Comparison of ENCODE assay signal across 16 cellular contexts in genomic region chr2:134142903-134143302, GRCh38.
DNase-seq lines count a peak whose midpoint lies in the region; ATAC-seq, FAIRE-seq and TF ChIP-seq lines count a peak whose summit lies in the region.
"Had no signal": no experiment of that assay in that cellular context is flagged by ENCODE, and none has a peak within 500 bp of the region (broad histone marks: within the 10 kb centered on the region; RNA-seq: fewer than 3 reads in every experiment).

No MANE protein-coding gene starts in this region.

- TF ChIP-seq POLR2A in K562 (conservative IDR thresholded peaks at IDR 0.05) = no peak

- POLR2A ChIA-PET in CD4-positive, alpha-beta T cell (lab: Charles Lee) = no interaction called here
- POLR2A ChIA-PET in K562 (lab: Yijun Ruan, JAX) = interaction anchor here (1.0 kb wide), 1 partner anchor 12 kb away, joined by 3 read pairs; no protein-coding TSS in a partner anchor

- H3K4me3 Mint-ChIP-seq in CD4-positive, alpha-beta T cell = no peak overlapping the region
- H3K4me3 Mint-ChIP-seq: activated CD4-positive, alpha-beta T cell treated with anti-CD3 and anti-CD28 coated beads for 36 hours had no signal

- H2AFZ ChIP-seq in K562 (ENCODE audit: low read depth, low read length) = no peak overlapping the region

- H3K4me2 ChIP-seq in K562 (ENCODE audit: insufficient read depth, low read length) = no peak overlapping the region

- H4K20me1 ChIP-seq in K562 (replicated peaks; ENCODE audit: control insufficient read depth, insufficient read depth, low read length) = no peaks in the 10 kb centered on the region

- no peak for TF ChIP-seq EP300 in K562 (IDR thresholded peaks at IDR 0.05; ENCODE audit: low read length)

- no peaks in the 10 kb centered on the region for H3K27me3 ChIP-seq in CD4-positive, alpha-beta T cell (ENCODE audit: control insufficient read depth, insufficient read depth, low read length)
- no peaks in the 10 kb centered on the region for H3K27me3 ChIP-seq in K562 (ENCODE audit: control insufficient read depth in 2 of 2, insufficient read depth in 2 of 2, low read length in 2 of 2)
- H3K27me3 ChIP-seq: neutrophil had no signal

- H3K36me3 ChIP-seq in K562 (ENCODE audit: control insufficient read depth, insufficient read depth, low read length) = no peaks in the 10 kb centered on the region
- H3K36me3 ChIP-seq: neutrophil had no signal

- in situ Hi-C loops in K562 (cut with MboI) = no loop called here

- H3K9me1 ChIP-seq in K562 (ENCODE audit: control insufficient read depth, insufficient read depth, low read length) = no peaks in the 10 kb centered on the region

- intact Hi-C loops in CD4-positive, alpha-beta T cell (cut with DNase I, micrococcal nuclease) = no loop called here
- intact Hi-C loops in K562 (cut with micrococcal nuclease) = no loop called here

- no peak for TF ChIP-seq CTCF in CD4-positive, alpha-beta T cell (IDR thresholded peaks at IDR 0.05)
- no peak for TF ChIP-seq CTCF in K562 (IDR thresholded peaks at IDR 0.05 in 2 of 3, conservative IDR thresholded peaks at IDR 0.05 in 1 of 3; ENCODE audit: insufficient read depth in 2 of 3, low read depth in 1 of 3, low read length in 3 of 3)

- no peak overlapping the region for H3K4me3 ChIP-seq in K562

- DNase-seq in CD4-positive, alpha-beta T cell = no peak
- peak; percentile 62 for DNase-seq in HTR-8/SVneo (ENCODE audit: insufficient read length, low spot score)
- DNase-seq in K562 (ENCODE audit: extremely low read depth in 1 of 4, low spot score in 3 of 4) = no peak
- DNase-seq in kidney glomerular epithelial cell (lab: John Stamatoyannopoulos, UW) = peak; percentile 10
- no peak for DNase-seq in NCI-H345 (lab: John Stamatoyannopoulos, UW)
- no peak for DNase-seq in activated CD4-positive, alpha-beta T cell treated with anti-CD3 and anti-CD28 coated beads for 48 hours
- DNase-seq: activated CD4-positive, alpha-beta T cell treated with anti-CD3 and anti-CD28 coated beads for 36 hours; activated gamma-delta T cell; cerebellar nuclear complex; COR-L47; foreskin melanocyte; MV-4-11; SIG-M5 had no signal

- H3K27ac ChIP-seq in CD4-positive, alpha-beta T cell (ENCODE audit: low read depth, low read length) = no peak overlapping the region
- no peak overlapping the region for H3K27ac ChIP-seq in K562 (ENCODE audit: extremely low read depth, low read depth, low read length)
- H3K27ac ChIP-seq: neutrophil had no signal

- BruUV-seq in K562 (replicated peaks; lab: Mats Ljungman, UMichigan) = no TSS peak

- H3K36me3 Mint-ChIP-seq in CD4-positive, alpha-beta T cell (ENCODE audit: low read depth) = peaks cover 15% of the 10 kb centered on the region

- no peaks in the 10 kb centered on the region for H3K9me3 Mint-ChIP-seq in CD4-positive, alpha-beta T cell

- no peaks in the 10 kb centered on the region for H3K79me2 ChIP-seq in K562 (ENCODE audit: control insufficient read depth, insufficient read depth, low read length)

- peaks cover 93% of the 10 kb centered on the region for H3K4me1 Mint-ChIP-seq in CD4-positive, alpha-beta T cell (ENCODE audit: low read depth)

- CTCF ChIA-PET in CD4-positive, alpha-beta T cell (lab: Charles Lee) = interaction anchor here (0.7 kb wide), 1 partner anchor 64 kb away, joined by 3 read pairs; no protein-coding TSS in a partner anchor
- CTCF ChIA-PET in K562 (lab: Yijun Ruan, JAX; ENCODE audit: low intra/inter-chr PET ratio) = no interaction called here

- no peak for TF ChIP-seq RAD21 in K562 (CRISPR knock-in tag; conservative IDR thresholded peaks at IDR 0.05 in 1 of 2, IDR thresholded peaks at IDR 0.05 in 1 of 2)

- WGBS in K562 (ENCODE audit: insufficient coverage, low coverage, missing lambda C conversion rate) = 33% methylated on average over 5 of the region's 5 CpGs

- no peaks in the 10 kb centered on the region for H3K4me1 ChIP-seq in K562 (replicated peaks in 1 of 2; ENCODE audit: control insufficient read depth in 2 of 2, insufficient read depth in 2 of 2, low read length in 2 of 2)

- H3K27me3 Mint-ChIP-seq in CD4-positive, alpha-beta T cell = no peaks in the 10 kb centered on the region
- H3K27me3 Mint-ChIP-seq: activated CD4-positive, alpha-beta T cell treated with anti-CD3 and anti-CD28 coated beads for 36 hours had no signal

- FAIRE-seq in HTR-8/SVneo (lab: Jason Lieb, UNC) = no peak
- FAIRE-seq in K562 (lab: Jason Lieb, UNC) = no peak

- no peak for ATAC-seq in CD4-positive, alpha-beta T cell (ENCODE audit: poor library complexity)
- ATAC-seq in K562 = 0 out of 3 replicates have a peak, but pooled peaks have one; percentile 24
- ATAC-seq in GM19455 (IDR thresholded peaks at IDR 0.05; ENCODE audit: unreplicated experiment) = no peak
- no peak for ATAC-seq in HG03097 (IDR thresholded peaks at IDR 0.05; ENCODE audit: low FRiP score, unreplicated experiment)

- no peak overlapping the region for H3K9ac ChIP-seq in K562 (ENCODE audit: insufficient read depth in 1 of 2, low read depth in 2 of 2, low read length in 2 of 2)

- peak overlapping the region; percentile 56 for H3K27ac Mint-ChIP-seq in CD4-positive, alpha-beta T cell

- no peaks in the 10 kb centered on the region for H3K9me3 ChIP-seq in CD4-positive, alpha-beta T cell (ENCODE audit: control insufficient read depth, low read length)
- H3K9me3 ChIP-seq in K562 (replicated peaks; ENCODE audit: control insufficient read depth, insufficient read depth, low read depth, low read length) = no peaks in the 10 kb centered on the region
- H3K9me3 ChIP-seq: neutrophil had no signal

TF ChIP-seq in K562, 482 proteins besides CTCF, POLR2A, EP300 and RAD21:
- TF ChIP-seq ARID1B (IDR thresholded peaks at IDR 0.05) = 0 out of 2 replicates have a peak, but pooled peaks have one; percentile 13
- TF ChIP-seq JUN (IDR thresholded peaks at IDR 0.05; ENCODE audit: borderline replicate concordance, low read depth, low read length) = 0 out of 2 replicates have a peak, but pooled peaks have one; percentile 44
- no peak for TF ChIP-seq JUN (CRISPR knock-in tag; IDR thresholded peaks at IDR 0.05; ENCODE audit: borderline replicate concordance)
- TF ChIP-seq ZMIZ1 (IDR thresholded peaks at IDR 0.05; ENCODE audit: low read depth in 2 of 2, low read length in 2 of 2) = no peak
- TF ChIP-seq ATF3 (IDR thresholded peaks at IDR 0.05) = peak; percentile 40; the same call in 1 of the 2 replicates
- no peak for TF ChIP-seq ATF3 (CRISPR knock-in tag; conservative IDR thresholded peaks at IDR 0.05)
- TF ChIP-seq FOSL1 (tag; conservative IDR thresholded peaks at IDR 0.05) = peak; percentile 64
- TF ChIP-seq JUND (IDR thresholded peaks at IDR 0.05; ENCODE audit: borderline replicate concordance, low read depth, low read length) = peak; percentile 71
- TF ChIP-seq JUND (tag; IDR thresholded peaks at IDR 0.05; ENCODE audit: borderline replicate concordance, low read depth, low read length) = no peak; the same call in 2 of the 3 replicates

Comparison
In these comparisons a context has a peak if more than half of its experiments do, and no peak if none do; other contexts are left out.
1. DNase-seq: peak in HTR-8/SVneo (single experiment) and kidney glomerular epithelial cell (single experiment); none in CD4-positive, alpha-beta T cell (0 of 10), K562 (0 of 4), NCI-H345 (single experiment) and activated CD4-positive, alpha-beta T cell treated with anti-CD3 and anti-CD28 coated beads for 48 hours (single experiment).